Comparison of ENCODE assay signal across 1 cellular context in the genomic region with DNA sequence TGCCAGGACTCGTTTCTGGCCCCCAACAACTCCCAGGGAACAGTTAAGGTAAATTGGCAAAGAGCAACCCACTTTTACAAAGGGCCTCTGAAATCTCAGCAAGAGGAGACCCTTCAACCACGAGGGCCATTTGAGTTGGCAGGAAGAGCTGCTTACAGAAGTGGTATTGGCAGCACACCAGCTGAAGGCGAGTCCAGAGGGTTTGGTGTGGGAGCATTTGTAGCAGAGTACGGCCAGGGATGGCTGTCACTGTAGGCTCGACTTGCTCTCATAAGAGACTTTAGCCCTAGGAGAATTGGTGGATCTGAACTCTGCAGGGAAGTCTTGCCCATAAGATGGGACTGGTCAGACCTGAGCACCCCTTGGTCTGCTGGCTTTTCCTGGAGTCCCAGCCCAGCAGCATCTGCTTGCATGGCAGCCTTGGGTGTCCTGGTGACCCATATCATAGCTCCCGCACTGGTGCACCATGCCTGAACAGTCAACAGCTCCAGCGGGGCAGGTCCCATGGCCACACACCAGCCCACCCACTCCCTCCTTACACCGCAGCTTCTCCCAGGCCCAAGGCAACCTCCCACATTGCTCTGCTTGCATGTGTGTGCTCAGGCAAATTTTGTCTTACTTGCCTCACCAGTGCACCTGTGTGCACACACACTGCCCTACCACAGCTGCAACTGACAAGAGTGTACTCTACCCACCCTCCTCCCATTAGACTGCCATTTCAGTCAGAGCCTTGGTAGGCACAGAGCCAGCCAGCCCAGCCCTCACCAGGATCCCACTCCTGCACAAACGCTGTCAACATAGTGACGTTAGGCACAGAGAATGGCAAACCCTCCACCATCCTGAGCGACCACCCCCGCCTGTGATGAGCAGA.
TF ChIP-seq lines count a peak whose summit lies in the region.

No MANE protein-coding gene starts in this region.

TF ChIP-seq in HepG2, 621 proteins besides CTCF, POLR2A, EP300 and RAD21 (continued from another document):
- TF ChIP-seq, protein P1, sequence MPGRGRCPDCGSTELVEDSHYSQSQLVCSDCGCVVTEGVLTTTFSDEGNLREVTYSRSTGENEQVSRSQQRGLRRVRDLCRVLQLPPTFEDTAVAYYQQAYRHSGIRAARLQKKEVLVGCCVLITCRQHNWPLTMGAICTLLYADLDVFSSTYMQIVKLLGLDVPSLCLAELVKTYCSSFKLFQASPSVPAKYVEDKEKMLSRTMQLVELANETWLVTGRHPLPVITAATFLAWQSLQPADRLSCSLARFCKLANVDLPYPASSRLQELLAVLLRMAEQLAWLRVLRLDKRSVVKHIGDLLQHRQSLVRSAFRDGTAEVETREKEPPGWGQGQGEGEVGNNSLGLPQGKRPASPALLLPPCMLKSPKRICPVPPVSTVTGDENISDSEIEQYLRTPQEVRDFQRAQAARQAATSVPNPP (CRISPR knock-in tag; IDR thresholded peaks at IDR 0.05): no peak
- no peak for TF ChIP-seq SRSF4 (IDR thresholded peaks at IDR 0.05; ENCODE audit: low read depth, low read length, poor library complexity, severe bottlenecking)
- TF ChIP-seq ZNF446 (CRISPR knock-in tag; IDR thresholded peaks at IDR 0.05): no peak
- TF ChIP-seq, protein P2, sequence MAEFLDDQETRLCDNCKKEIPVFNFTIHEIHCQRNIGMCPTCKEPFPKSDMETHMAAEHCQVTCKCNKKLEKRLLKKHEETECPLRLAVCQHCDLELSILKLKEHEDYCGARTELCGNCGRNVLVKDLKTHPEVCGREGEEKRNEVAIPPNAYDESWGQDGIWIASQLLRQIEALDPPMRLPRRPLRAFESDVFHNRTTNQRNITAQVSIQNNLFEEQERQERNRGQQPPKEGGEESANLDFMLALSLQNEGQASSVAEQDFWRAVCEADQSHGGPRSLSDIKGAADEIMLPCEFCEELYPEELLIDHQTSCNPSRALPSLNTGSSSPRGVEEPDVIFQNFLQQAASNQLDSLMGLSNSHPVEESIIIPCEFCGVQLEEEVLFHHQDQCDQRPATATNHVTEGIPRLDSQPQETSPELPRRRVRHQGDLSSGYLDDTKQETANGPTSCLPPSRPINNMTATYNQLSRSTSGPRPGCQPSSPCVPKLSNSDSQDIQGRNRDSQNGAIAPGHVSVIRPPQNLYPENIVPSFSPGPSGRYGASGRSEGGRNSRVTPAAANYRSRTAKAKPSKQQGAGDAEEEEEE (CRISPR knock-in tag; IDR thresholded peaks at IDR 0.05; ENCODE audit: borderline replicate concordance): no peak
- TF ChIP-seq, protein P3, sequence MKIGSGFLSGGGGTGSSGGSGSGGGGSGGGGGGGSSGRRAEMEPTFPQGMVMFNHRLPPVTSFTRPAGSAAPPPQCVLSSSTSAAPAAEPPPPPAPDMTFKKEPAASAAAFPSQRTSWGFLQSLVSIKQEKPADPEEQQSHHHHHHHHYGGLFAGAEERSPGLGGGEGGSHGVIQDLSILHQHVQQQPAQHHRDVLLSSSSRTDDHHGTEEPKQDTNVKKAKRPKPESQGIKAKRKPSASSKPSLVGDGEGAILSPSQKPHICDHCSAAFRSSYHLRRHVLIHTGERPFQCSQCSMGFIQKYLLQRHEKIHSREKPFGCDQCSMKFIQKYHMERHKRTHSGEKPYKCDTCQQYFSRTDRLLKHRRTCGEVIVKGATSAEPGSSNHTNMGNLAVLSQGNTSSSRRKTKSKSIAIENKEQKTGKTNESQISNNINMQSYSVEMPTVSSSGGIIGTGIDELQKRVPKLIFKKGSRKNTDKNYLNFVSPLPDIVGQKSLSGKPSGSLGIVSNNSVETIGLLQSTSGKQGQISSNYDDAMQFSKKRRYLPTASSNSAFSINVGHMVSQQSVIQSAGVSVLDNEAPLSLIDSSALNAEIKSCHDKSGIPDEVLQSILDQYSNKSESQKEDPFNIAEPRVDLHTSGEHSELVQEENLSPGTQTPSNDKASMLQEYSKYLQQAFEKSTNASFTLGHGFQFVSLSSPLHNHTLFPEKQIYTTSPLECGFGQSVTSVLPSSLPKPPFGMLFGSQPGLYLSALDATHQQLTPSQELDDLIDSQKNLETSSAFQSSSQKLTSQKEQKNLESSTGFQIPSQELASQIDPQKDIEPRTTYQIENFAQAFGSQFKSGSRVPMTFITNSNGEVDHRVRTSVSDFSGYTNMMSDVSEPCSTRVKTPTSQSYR (CRISPR knock-in tag; IDR thresholded peaks at IDR 0.05; ENCODE audit: borderline replicate concordance): no peak
- TF ChIP-seq POLR2AphosphoS2 (IDR thresholded peaks at IDR 0.05; ENCODE audit: low read depth, low read length): no peak
- no peak for TF ChIP-seq ADNP (CRISPR knock-in tag; IDR thresholded peaks at IDR 0.05)
- TF ChIP-seq, protein P4, sequence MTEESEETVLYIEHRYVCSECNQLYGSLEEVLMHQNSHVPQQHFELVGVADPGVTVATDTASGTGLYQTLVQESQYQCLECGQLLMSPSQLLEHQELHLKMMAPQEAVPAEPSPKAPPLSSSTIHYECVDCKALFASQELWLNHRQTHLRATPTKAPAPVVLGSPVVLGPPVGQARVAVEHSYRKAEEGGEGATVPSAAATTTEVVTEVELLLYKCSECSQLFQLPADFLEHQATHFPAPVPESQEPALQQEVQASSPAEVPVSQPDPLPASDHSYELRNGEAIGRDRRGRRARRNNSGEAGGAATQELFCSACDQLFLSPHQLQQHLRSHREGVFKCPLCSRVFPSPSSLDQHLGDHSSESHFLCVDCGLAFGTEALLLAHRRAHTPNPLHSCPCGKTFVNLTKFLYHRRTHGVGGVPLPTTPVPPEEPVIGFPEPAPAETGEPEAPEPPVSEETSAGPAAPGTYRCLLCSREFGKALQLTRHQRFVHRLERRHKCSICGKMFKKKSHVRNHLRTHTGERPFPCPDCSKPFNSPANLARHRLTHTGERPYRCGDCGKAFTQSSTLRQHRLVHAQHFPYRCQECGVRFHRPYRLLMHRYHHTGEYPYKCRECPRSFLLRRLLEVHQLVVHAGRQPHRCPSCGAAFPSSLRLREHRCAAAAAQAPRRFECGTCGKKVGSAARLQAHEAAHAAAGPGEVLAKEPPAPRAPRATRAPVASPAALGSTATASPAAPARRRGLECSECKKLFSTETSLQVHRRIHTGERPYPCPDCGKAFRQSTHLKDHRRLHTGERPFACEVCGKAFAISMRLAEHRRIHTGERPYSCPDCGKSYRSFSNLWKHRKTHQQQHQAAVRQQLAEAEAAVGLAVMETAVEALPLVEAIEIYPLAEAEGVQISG (CRISPR knock-in tag; IDR thresholded peaks at IDR 0.05): no peak
- TF ChIP-seq ARHGAP35 (CRISPR knock-in tag; IDR thresholded peaks at IDR 0.05; ENCODE audit: borderline replicate concordance): no peak
- no peak for TF ChIP-seq SETDB1 (CRISPR knock-in tag; IDR thresholded peaks at IDR 0.05; ENCODE audit: borderline replicate concordance)
